In the genomic region with DNA sequence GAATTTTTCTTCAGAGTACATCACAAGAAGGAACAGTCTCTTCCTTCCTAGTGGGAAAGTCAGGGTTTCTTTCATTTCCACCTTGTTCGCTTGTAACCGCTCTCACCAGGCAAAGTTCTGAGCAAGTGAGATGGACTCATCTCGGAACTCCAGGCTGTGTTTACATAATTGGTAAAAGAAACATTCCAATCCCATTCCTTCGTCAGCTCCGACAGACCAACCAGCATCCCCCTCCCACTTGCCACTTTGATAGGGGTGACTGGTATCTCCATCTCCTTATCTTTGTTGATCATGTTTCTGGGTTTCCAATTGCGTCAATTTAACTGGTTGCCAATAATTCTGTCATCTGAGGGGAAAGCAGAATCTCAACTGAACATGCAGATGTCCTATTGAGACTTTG, we compare ENCODE assay signal across 27 cellular contexts. TPM values are rescaled to one million over a fixed set of nuclear protein-coding genes. Genes with fewer than 3 reads are reported as not detected.
A peak's percentile ranks its signal among the peaks of the same experiment; 100 is the strongest.
DNase-seq lines count a peak whose midpoint lies in the region; ATAC-seq, FAIRE-seq and TF ChIP-seq lines count a peak whose summit lies in the region.
"Had no signal": no experiment of that assay in that cellular context is flagged by ENCODE, and none has a peak within 500 bp of the region (broad histone marks: within the 10 kb centered on the region; RNA-seq: fewer than 3 reads in every experiment).

No MANE protein-coding gene starts in this region.

- no peaks in the 10 kb centered on the region for H4K20me1 ChIP-seq in astrocyte (ENCODE audit: insufficient read depth, low read length)
- no peaks in the 10 kb centered on the region for H4K20me1 ChIP-seq in hepatocyte (ENCODE audit: insufficient read depth, poor library complexity, severe bottlenecking)
- H4K20me1 ChIP-seq: BLaER1 treated with 17β-estradiol and CSF1 and Interleukin-3, amounts not matched to agents 10 nM and 100 nM had no signal

- intact Hi-C loops in body of pancreas (cut with DNase I) = loop anchor here (10.0 kb wide), 1 partner anchor 55 kb away; no protein-coding TSS in a partner anchor

- no peak overlapping the region for H2AFZ ChIP-seq in astrocyte (ENCODE audit: low read depth, low read length)
- no peak overlapping the region for H2AFZ ChIP-seq in hepatocyte
- H2AFZ ChIP-seq in parathyroid adenoma = peak overlapping the region; percentile 28
- H2AFZ ChIP-seq: GM23248 had no signal

- peaks cover 8% of the 10 kb centered on the region for H3K9me3 Mint-ChIP-seq in astrocyte (ENCODE audit: unreplicated experiment)
- H3K9me3 Mint-ChIP-seq in stimulated activated naive CD8-positive, alpha-beta T cell treated with anti-CD3 and anti-CD28 coated beads, Interleukin-15, amount 100 ng/mL, for 72 hours = no peaks in the 10 kb centered on the region

- ATAC-seq in HG02623 (IDR thresholded peaks at IDR 0.05; ENCODE audit: unreplicated experiment) (no peak), body of pancreas (no peak), HG03097 (IDR thresholded peaks at IDR 0.05; ENCODE audit: low FRiP score, unreplicated experiment) (no peak)
- ATAC-seq in stimulated activated naive CD8-positive, alpha-beta T cell treated with anti-CD3 and anti-CD28 coated beads, Interleukin-15, amount 100 ng/mL, for 72 hours = no peak
- ATAC-seq: CD8-positive, alpha-beta T cell; GM12878 had no signal

- TF ChIP-seq POLR2A in body of pancreas (IDR thresholded peaks at IDR 0.05) = no peak

- no peaks in the 10 kb centered on the region for H3K4me1 ChIP-seq in astrocyte (ENCODE audit: insufficient read depth, low read length)
- no peaks in the 10 kb centered on the region for H3K4me1 ChIP-seq in hepatocyte (ENCODE audit: insufficient read depth)
- peaks cover 33% of the 10 kb centered on the region for H3K4me1 ChIP-seq in parathyroid adenoma
- no peaks in the 10 kb centered on the region for H3K4me1 ChIP-seq in body of pancreas
- H3K4me1 ChIP-seq: SJCRH30 had no signal

- H3K4me3 ChIP-seq in astrocyte (ENCODE audit: insufficient read depth, low read depth, low read length) (no peak overlapping the region), hepatocyte (no peak overlapping the region), parathyroid adenoma (ENCODE audit: low read depth, low read length) (peak overlapping the region; percentile 33), body of pancreas (no peak overlapping the region)
- H3K4me3 ChIP-seq: BLaER1 treated with 17β-estradiol and CSF1 and Interleukin-3, amounts not matched to agents 10 nM and 100 nM; GM12878; GM23248; SJCRH30 had no signal

- H3K9ac ChIP-seq in astrocyte (ENCODE audit: low read length) = no peak overlapping the region
- no peak overlapping the region for H3K9ac ChIP-seq in parathyroid adenoma
- H3K9ac ChIP-seq: BLaER1 treated with 17β-estradiol and CSF1 and Interleukin-3, amounts not matched to agents 10 nM and 100 nM; GM23248 had no signal

- WGBS in hepatocyte (ENCODE audit: low lambda C conversion rate, missing lambda C conversion rate) = 41% methylated on average over 6 of the region's 6 CpGs
- whole genome bisulfite sequencing in body of pancreas, 2 donors = 72 to 76% methylated on average over 6 of the region's 6 CpGs

- H3K27me3 ChIP-seq in astrocyte (ENCODE audit: insufficient read depth, low read length) = no peaks in the 10 kb centered on the region
- no peaks in the 10 kb centered on the region for H3K27me3 ChIP-seq in hepatocyte
- no peaks in the 10 kb centered on the region for H3K27me3 ChIP-seq in parathyroid adenoma (ENCODE audit: control insufficient read depth, insufficient read depth, low read length)
- H3K27me3 ChIP-seq in body of pancreas = no peaks in the 10 kb centered on the region
- H3K27me3 ChIP-seq: BLaER1 treated with 17β-estradiol and CSF1 and Interleukin-3, amounts not matched to agents 10 nM and 100 nM; SJCRH30 had no signal

- no peaks in the 10 kb centered on the region for H3K9me2 ChIP-seq in hepatocyte (replicated peaks; ENCODE audit: insufficient read depth)

- no peaks in the 10 kb centered on the region for H3K36me3 Mint-ChIP-seq in astrocyte (ENCODE audit: low read depth, unreplicated experiment)
- H3K36me3 Mint-ChIP-seq: CD8-positive, alpha-beta T cell had no signal

- H3K4me2 ChIP-seq in astrocyte (ENCODE audit: low read length) (no peak overlapping the region), hepatocyte (peak overlapping the region; percentile 4), parathyroid adenoma (ENCODE audit: low read length) (peak overlapping the region; percentile 43)
- H3K4me2 ChIP-seq: BLaER1 treated with 17β-estradiol and CSF1 and Interleukin-3, amounts not matched to agents 10 nM and 100 nM had no signal

- no peak for TF ChIP-seq CTCF in astrocyte (IDR thresholded peaks at IDR 0.05; ENCODE audit: insufficient read depth, low read depth, low read length)
- TF ChIP-seq CTCF in hepatocyte (IDR thresholded peaks at IDR 0.05; ENCODE audit: poor library complexity) = no peak
- no peak for TF ChIP-seq CTCF in parathyroid adenoma (IDR thresholded peaks at IDR 0.05)
- no peak for TF ChIP-seq CTCF in body of pancreas (IDR thresholded peaks at IDR 0.05)

- no peak for FAIRE-seq in astrocyte (lab: Jason Lieb, UNC)
- FAIRE-seq: GM12878, RCC 7860 had no signal

- H3K27me3 Mint-ChIP-seq in astrocyte (ENCODE audit: low read depth, unreplicated experiment) = peaks cover 1% of the 10 kb centered on the region
- peaks cover 8% of the 10 kb centered on the region for H3K27me3 Mint-ChIP-seq in stimulated activated naive CD8-positive, alpha-beta T cell treated with anti-CD3 and anti-CD28 coated beads, Interleukin-15, amount 100 ng/mL, for 72 hours
- H3K27me3 Mint-ChIP-seq: IgD-negative memory B cell had no signal

- H3K9me3 ChIP-seq in astrocyte (ENCODE audit: insufficient read depth, low read depth, low read length) (no peaks in the 10 kb centered on the region), hepatocyte (ENCODE audit: low read depth) (no peaks in the 10 kb centered on the region), parathyroid adenoma (ENCODE audit: control insufficient read depth, low read length) (no peaks in the 10 kb centered on the region), body of pancreas (no peaks in the 10 kb centered on the region)
- H3K9me3 ChIP-seq: SJCRH30 had no signal

- no peaks in the 10 kb centered on the region for H3K4me1 Mint-ChIP-seq in astrocyte (ENCODE audit: low read depth, unreplicated experiment)
- H3K4me1 Mint-ChIP-seq in stimulated activated naive CD8-positive, alpha-beta T cell treated with anti-CD3 and anti-CD28 coated beads, Interleukin-15, amount 100 ng/mL, for 72 hours = no peaks in the 10 kb centered on the region

- DNase-seq in EL (peak; percentile 52), astrocyte (ENCODE audit: low read depth) (peak; percentile 9), hepatocyte (ENCODE audit: low spot score) (no peak), body of pancreas (no peak)
- no peak for DNase-seq in stimulated activated naive CD8-positive, alpha-beta T cell treated with anti-CD3 and anti-CD28 coated beads, Interleukin-15, amount 100 ng/mL, for 72 hours
- DNase-seq: ACHN; Calu3; CD8-positive, alpha-beta T cell; DMS153; GM23248; H9; HFFc6; MV-4-11; NCI-H1105 treated with DMSO at 0.1 percent for 48 hours; NCI-H2029 treated with DMSO at 0.1 percent for 48 hours; NCI-H226; NCI-H510A treated with DMSO at 0.1 percent for 48 hours; NCI-H748 treated with DMSO at 0.1 percent for 48 hours; SJCRH30 had no signal

- H3K27ac Mint-ChIP-seq in astrocyte (ENCODE audit: unreplicated experiment) = no peak overlapping the region
- no peak overlapping the region for H3K27ac Mint-ChIP-seq in stimulated activated naive CD8-positive, alpha-beta T cell treated with anti-CD3 and anti-CD28 coated beads, Interleukin-15, amount 100 ng/mL, for 72 hours
- H3K27ac Mint-ChIP-seq: CD8-positive, alpha-beta T cell; H9; HFFc6; IgD-negative memory B cell had no signal

- H3K79me2 ChIP-seq in astrocyte (ENCODE audit: insufficient read depth, low read length) (no peaks in the 10 kb centered on the region), hepatocyte (no peaks in the 10 kb centered on the region), parathyroid adenoma (no peaks in the 10 kb centered on the region)

- H3K4me3 Mint-ChIP-seq in astrocyte (ENCODE audit: unreplicated experiment) = no peak overlapping the region
- H3K4me3 Mint-ChIP-seq in stimulated activated naive CD8-positive, alpha-beta T cell treated with anti-CD3 and anti-CD28 coated beads, Interleukin-15, amount 100 ng/mL, for 72 hours = no peak overlapping the region
- H3K4me3 Mint-ChIP-seq: CD8-positive, alpha-beta T cell; H9; HFFc6; IgD-negative memory B cell had no signal

- H3K36me3 ChIP-seq in astrocyte (ENCODE audit: insufficient read depth, low read length) (no peaks in the 10 kb centered on the region), hepatocyte (replicated peaks; ENCODE audit: insufficient read depth, low read depth) (no peaks in the 10 kb centered on the region), parathyroid adenoma (ENCODE audit: control insufficient read depth, insufficient read depth, low read length) (no peaks in the 10 kb centered on the region), body of pancreas (replicated peaks in 1 of 2; ENCODE audit: insufficient read depth in 1 of 2, low read depth in 2 of 2) (no peaks in the 10 kb centered on the region)
- H3K36me3 ChIP-seq: BLaER1 treated with 17β-estradiol and CSF1 and Interleukin-3, amounts not matched to agents 10 nM and 100 nM; SJCRH30 had no signal

- H3K27ac ChIP-seq in astrocyte (ENCODE audit: low read depth, low read length) (no peak overlapping the region), hepatocyte (no peak overlapping the region), parathyroid adenoma (peak overlapping the region; percentile 95), body of pancreas (no peak overlapping the region)
- H3K27ac ChIP-seq: BLaER1 treated with 17β-estradiol and CSF1 and Interleukin-3, amounts not matched to agents 10 nM and 100 nM; GM23248; HL-60; SJCRH30 had no signal

RNA-seq across cellular contexts. Expression of gene LYRM9, which starts 36.8 kb away (rescaled TPM):
- total RNA-seq in astrocyte (3.0 and 3.5 TPM in 2 replicates), hepatocyte (9.0 and 12.2 TPM in 2 replicates), body of pancreas (10 to 100 TPM; 11.7 to 14.5 TPM)
- polyA plus RNA-seq in hepatocyte = 10.5 and 11.5 TPM in 2 replicates

Comparison
In these comparisons a context has a peak if more than half of its experiments do, and no peak if none do; other contexts are left out.
1. DNase-seq: peak in EL (single experiment) and astrocyte (single experiment); none in hepatocyte (single experiment), body of pancreas (0 of 4) and stimulated activated naive CD8-positive, alpha-beta T cell treated with anti-CD3 and anti-CD28 coated beads, Interleukin-15, amount 100 ng/mL, for 72 hours (0 of 2).